ENCODE assay signal across 14 cellular contexts in the genomic region with DNA sequence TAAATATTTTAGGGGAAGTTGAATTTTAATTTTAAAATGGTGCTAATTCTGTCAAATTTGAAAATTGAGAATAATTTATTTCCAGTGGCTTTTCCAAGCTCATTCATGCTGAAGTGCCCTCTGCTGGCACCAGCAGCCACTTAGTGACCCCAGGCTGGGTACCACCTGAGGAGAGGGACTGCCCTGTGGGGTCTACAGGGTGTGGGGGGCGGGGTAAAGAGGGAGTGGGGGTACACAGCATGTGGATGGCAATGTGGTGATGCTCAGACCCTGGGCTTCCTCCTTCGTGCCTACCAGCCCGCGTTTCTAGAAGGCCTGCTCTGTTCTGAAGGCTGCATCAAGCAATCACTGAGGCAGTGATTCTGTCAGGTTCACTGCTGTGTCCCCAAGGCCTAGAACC. TPM values are rescaled to one million over a fixed set of nuclear protein-coding genes. Genes with fewer than 3 reads are reported as not detected.
DNase-seq lines count a peak whose midpoint lies in the region; ATAC-seq and TF ChIP-seq lines count a peak whose summit lies in the region.
"Had no signal": no experiment of that assay in that cellular context is flagged by ENCODE, and none has a peak within 500 bp of the region (broad histone marks: within the 10 kb centered on the region; RNA-seq: fewer than 3 reads in every experiment).

No MANE protein-coding gene starts in this region.

- no peaks in the 10 kb centered on the region for H3K4me1 Mint-ChIP-seq in activated CD8-positive, alpha-beta memory T cell treated with anti-CD3 and anti-CD28 coated beads, Interleukin-2, amount 10 ng/mL, durations not matched to agents 7 days and 5 days
- H3K4me1 Mint-ChIP-seq in progenitor cell of endocrine pancreas (ENCODE audit: low read depth) (no peaks in the 10 kb centered on the region), mesothelial cell of epicardium (peaks cover 2% of the 10 kb centered on the region)

- CTCF ChIA-PET in activated CD8-positive, alpha-beta memory T cell treated with anti-CD3 and anti-CD28 coated beads, Interleukin-2, amount 10 ng/mL, durations not matched to agents 7 days and 5 days (lab: Charles Lee), result no interaction called here

- H3K27me3 ChIP-seq in dorsolateral prefrontal cortex, result no peaks in the 10 kb centered on the region

- DNase-seq in activated CD8-positive, alpha-beta memory T cell treated with anti-CD3 and anti-CD28 coated beads, Interleukin-2, amount 50 U/mL, for 48 hours, result peak; percentile 42
- DNase-seq in activated CD8-positive, alpha-beta memory T cell treated with anti-CD3 and anti-CD28 coated beads, Interleukin-2, amount 10 ng/mL, durations not matched to agents 7 days and 5 days, result no peak
- DNase-seq in LNCaP clone FGC (ENCODE audit: low read depth) (no peak), dorsolateral prefrontal cortex (no peak), progenitor cell of endocrine pancreas (ENCODE audit: low spot score, unreplicated experiment) (no peak), mesothelial cell of epicardium (ENCODE audit: low spot score in 2 of 2, unreplicated experiment in 2 of 2) (no peak), T-helper 9 cell (no peak)
- DNase-seq: activated CD4-positive, alpha-beta T cell treated with anti-CD3 and anti-CD28 coated beads for 36 hours; activated naive CD4-positive, alpha-beta T cell treated with Interleukin-2 at 50 U/mL for 16 hours; GOT3; naive B cell; NCI-H774 had no signal

- intact Hi-C loops in dorsolateral prefrontal cortex (cut with DNase I), result loop anchor here in 1 of 2 donors (1.0 kb wide), 1 partner anchor 48 kb away; a partner anchor contains a TSS

- no peak for ATAC-seq in activated CD8-positive, alpha-beta memory T cell treated with anti-CD3 and anti-CD28 coated beads, Interleukin-2, amount 10 ng/mL, durations not matched to agents 7 days and 5 days
- no peak for ATAC-seq in GM19351 (IDR thresholded peaks at IDR 0.05; ENCODE audit: unreplicated experiment)
- ATAC-seq: activated CD4-positive, alpha-beta T cell treated with anti-CD3 and anti-CD28 coated beads for 36 hours had no signal

- H3K27ac Mint-ChIP-seq in activated CD8-positive, alpha-beta memory T cell treated with anti-CD3 and anti-CD28 coated beads, Interleukin-2, amount 10 ng/mL, durations not matched to agents 7 days and 5 days, result no peak overlapping the region
- H3K27ac Mint-ChIP-seq in progenitor cell of endocrine pancreas (no peak overlapping the region), mesothelial cell of epicardium (no peak overlapping the region)
- H3K27ac Mint-ChIP-seq: activated CD4-positive, alpha-beta T cell treated with anti-CD3 and anti-CD28 coated beads for 36 hours had no signal

- no peak overlapping the region for H3K27ac ChIP-seq in dorsolateral prefrontal cortex

- H3K4me3 ChIP-seq in LNCaP clone FGC (ENCODE audit: low read depth, low read length) (no peak overlapping the region), dorsolateral prefrontal cortex (no peak overlapping the region)

- peak; percentile 28 for TF ChIP-seq CTCF in LNCaP clone FGC (IDR thresholded peaks at IDR 0.05; ENCODE audit: control insufficient read depth, extremely low read depth, insufficient read depth)
- peak in 45 of 56 donors; percentile 12 to 64 (median 34) for TF ChIP-seq CTCF in dorsolateral prefrontal cortex (IDR thresholded peaks at IDR 0.05 in 54 of 56, conservative IDR thresholded peaks at IDR 0.05 in 2 of 56; ENCODE audit: low read depth in 1 of 56, partially characterized antibody in 56 of 56)
- peak; percentile 20 for TF ChIP-seq CTCF in progenitor cell of endocrine pancreas (IDR thresholded peaks at IDR 0.05; ENCODE audit: unreplicated experiment)
- TF ChIP-seq CTCF in mesothelial cell of epicardium (IDR thresholded peaks at IDR 0.05; ENCODE audit: unreplicated experiment), result no peak

- no peak overlapping the region for H3K4me3 Mint-ChIP-seq in activated CD8-positive, alpha-beta memory T cell treated with anti-CD3 and anti-CD28 coated beads, Interleukin-2, amount 10 ng/mL, durations not matched to agents 7 days and 5 days
- H3K4me3 Mint-ChIP-seq in progenitor cell of endocrine pancreas (ENCODE audit: low read depth) (no peak overlapping the region), mesothelial cell of epicardium (no peak overlapping the region)
- H3K4me3 Mint-ChIP-seq: activated CD4-positive, alpha-beta T cell treated with anti-CD3 and anti-CD28 coated beads for 36 hours; central memory CD8-positive, alpha-beta T cell; naive B cell had no signal

- no peaks in the 10 kb centered on the region for H3K27me3 Mint-ChIP-seq in activated CD8-positive, alpha-beta memory T cell treated with anti-CD3 and anti-CD28 coated beads, Interleukin-2, amount 10 ng/mL, durations not matched to agents 7 days and 5 days
- H3K27me3 Mint-ChIP-seq in progenitor cell of endocrine pancreas, result no peaks in the 10 kb centered on the region
- H3K27me3 Mint-ChIP-seq in mesothelial cell of epicardium (ENCODE audit: low read depth), result no peaks in the 10 kb centered on the region
- H3K27me3 Mint-ChIP-seq: activated CD4-positive, alpha-beta T cell treated with anti-CD3 and anti-CD28 coated beads for 36 hours; central memory CD8-positive, alpha-beta T cell; naive B cell had no signal

- H3K36me3 Mint-ChIP-seq in activated CD8-positive, alpha-beta memory T cell treated with anti-CD3 and anti-CD28 coated beads, Interleukin-2, amount 10 ng/mL, durations not matched to agents 7 days and 5 days, result peaks cover 1% of the 10 kb centered on the region
- H3K36me3 Mint-ChIP-seq in progenitor cell of endocrine pancreas (ENCODE audit: insufficient read depth), result peaks cover 5% of the 10 kb centered on the region
- H3K36me3 Mint-ChIP-seq in mesothelial cell of epicardium, result peaks cover 20% of the 10 kb centered on the region

- H3K9me3 Mint-ChIP-seq in activated CD8-positive, alpha-beta memory T cell treated with anti-CD3 and anti-CD28 coated beads, Interleukin-2, amount 10 ng/mL, durations not matched to agents 7 days and 5 days (ENCODE audit: low read depth), result no peaks in the 10 kb centered on the region
- H3K9me3 Mint-ChIP-seq in progenitor cell of endocrine pancreas (ENCODE audit: low read depth) (no peaks in the 10 kb centered on the region), mesothelial cell of epicardium (no peaks in the 10 kb centered on the region)
- H3K9me3 Mint-ChIP-seq: central memory CD8-positive, alpha-beta T cell; naive B cell had no signal

RNA-seq across cellular contexts. Expression of a gene that starts 45.1 kb away (rescaled TPM):
- total RNA-seq in activated CD8-positive, alpha-beta memory T cell treated with anti-CD3 and anti-CD28 coated beads, Interleukin-2, amount 10 ng/mL, durations not matched to agents 7 days and 5 days, result 10 to 100 TPM; 29.1 to 53.8 TPM
- total RNA-seq in dorsolateral prefrontal cortex, result 10 to 100 TPM; 12.6 to 37.0 (median 22.2) TPM
- 49.2 and 55.1 TPM in 2 replicates for total RNA-seq in progenitor cell of endocrine pancreas
- total RNA-seq in mesothelial cell of epicardium, result 19.9 to 21.5 TPM (median 20.4 TPM) in 3 replicates

RNA-seq across cellular contexts. Expression of a gene that starts 48.9 kb away (rescaled TPM):
- total RNA-seq in activated CD8-positive, alpha-beta memory T cell treated with anti-CD3 and anti-CD28 coated beads, Interleukin-2, amount 10 ng/mL, durations not matched to agents 7 days and 5 days, result 10 to 100 TPM; 22.1 to 44.1 TPM
- total RNA-seq in dorsolateral prefrontal cortex (10 to 100 TPM; 30.6 to 63.0 (median 47.0) TPM), progenitor cell of endocrine pancreas (38.6 and 47.9 TPM in 2 replicates), mesothelial cell of epicardium (31.9 to 36.4 TPM (median 33.4 TPM) in 3 replicates)
